In the genomic region with DNA sequence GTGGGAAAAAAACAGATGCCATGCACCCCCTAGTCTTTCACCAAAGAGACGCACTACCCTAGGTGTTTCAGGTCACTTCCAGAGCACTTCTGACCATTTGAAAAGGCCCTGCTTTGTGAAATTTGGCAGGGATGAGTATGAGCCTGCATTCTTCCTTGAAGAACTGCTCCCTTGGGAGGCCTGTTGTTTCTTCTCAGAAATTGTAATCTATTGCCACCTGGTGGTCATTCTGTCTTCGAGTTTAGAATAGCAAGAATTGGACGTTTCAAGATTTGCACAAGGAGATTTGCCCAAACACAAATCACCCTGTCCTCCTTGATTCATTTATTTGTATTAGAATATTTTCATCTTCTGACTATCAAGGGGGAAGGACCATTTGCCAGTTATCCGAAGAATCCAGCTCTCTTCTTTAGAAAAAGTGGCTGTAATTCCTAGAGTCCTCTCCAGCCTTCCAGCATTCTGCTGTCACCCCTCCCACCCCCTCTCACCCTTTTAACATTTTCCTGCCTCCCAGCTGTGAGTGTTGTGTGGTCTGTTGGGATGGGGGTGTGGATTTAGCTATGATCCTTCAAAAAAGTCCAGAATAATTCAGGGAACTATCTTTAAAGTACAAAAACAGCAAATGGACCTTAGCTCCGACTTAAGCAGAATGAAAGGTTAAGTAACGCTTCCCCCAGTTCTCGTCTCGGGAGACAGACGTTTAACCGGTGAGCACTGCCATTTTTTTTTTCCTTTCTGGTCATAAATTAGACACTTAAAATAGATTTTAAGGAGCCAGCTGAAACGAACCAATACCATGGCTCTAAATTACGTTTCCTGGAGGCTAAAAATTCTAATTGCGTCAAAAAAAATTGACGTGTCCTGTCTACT, we compare ENCODE assay signal across 8 cellular contexts. TPM values are rescaled to one million over a fixed set of nuclear protein-coding genes. Genes with fewer than 3 reads are reported as not detected.
DNase-seq lines count a peak whose midpoint lies in the region; ATAC-seq and TF ChIP-seq lines count a peak whose summit lies in the region.

No MANE protein-coding gene starts in this region.

- TF ChIP-seq CTCF in fibroblast of pulmonary artery (IDR thresholded peaks at IDR 0.05; ENCODE audit: low read length, missing control alignments) (peak; percentile 65), neural crest cell (conservative IDR thresholded peaks at IDR 0.05) (peak; percentile 84)

- no peak for ATAC-seq in HG03457 (IDR thresholded peaks at IDR 0.05; ENCODE audit: unreplicated experiment)
- no peak for ATAC-seq in HG03175 (IDR thresholded peaks at IDR 0.05; ENCODE audit: unreplicated experiment)

- H3K27ac Mint-ChIP-seq in neural crest cell (ENCODE audit: unreplicated experiment), result no peak overlapping the region

- peaks cover 73% of the 10 kb centered on the region for H3K27me3 Mint-ChIP-seq in neural crest cell (ENCODE audit: low read depth)

- H3K9me3 Mint-ChIP-seq in neural crest cell, result no peaks in the 10 kb centered on the region

- DNase-seq in A172 (ENCODE audit: low spot score) (peak; percentile 70), GM04504 (ENCODE audit: low read depth) (peak; percentile 75), NCI-H146 (lab: John Stamatoyannopoulos, UW) (peak; percentile 74), SW480 (ENCODE audit: low spot score) (peak; percentile 83), fibroblast of pulmonary artery (ENCODE audit: low read depth) (peak; percentile 95), neural crest cell (ENCODE audit: low read depth, low spot score) (peak; percentile 38)

- H3K4me1 Mint-ChIP-seq in neural crest cell, result peaks cover 35% of the 10 kb centered on the region

- no peaks in the 10 kb centered on the region for H3K36me3 Mint-ChIP-seq in neural crest cell (ENCODE audit: low read depth)

- H3K4me3 ChIP-seq in fibroblast of pulmonary artery (replicated peaks; ENCODE audit: low read depth, low read length), result no peak overlapping the region

- peak overlapping the region; percentile 36 for H3K4me3 Mint-ChIP-seq in neural crest cell

RNA-seq across cellular contexts. Expression of gene GAD1, which starts 3.7 kb away (rescaled TPM):
- total RNA-seq in A172 (2014; rRNA removed; shearing (Covaris generic)), result 9.9 and 15.2 TPM in 2 replicates
- total RNA-seq in neural crest cell, result 0.39 and 0.82 TPM in 2 replicates

RNA-seq across cellular contexts. Expression of gene ERICH2, which starts 42.8 kb away (rescaled TPM):
- total RNA-seq in A172 (2014; rRNA removed; shearing (Covaris generic)), result 0.33 and 0.53 TPM in 2 replicates
- total RNA-seq in neural crest cell, result not detected in 2 replicates

Comparison
In these comparisons a context has a peak if more than half of its experiments do, and no peak if none do; other contexts are left out.
1. DNase-seq: peak in every context shown above with its lines; median percentile 95 in fibroblast of pulmonary artery; 83 in SW480; 75 in GM04504; 74 in NCI-H146; 70 in A172; 38 in neural crest cell.